In genomic region chr1:36159614-36160387, GRCh38 we compare ENCODE assay signal across 10 cellular contexts. TPM values are rescaled to one million over a fixed set of nuclear protein-coding genes. Genes with fewer than 3 reads are reported as not detected.
DNase-seq lines count a peak whose midpoint lies in the region; ATAC-seq and TF ChIP-seq lines count a peak whose summit lies in the region.
"Had no signal": no experiment of that assay in that cellular context is flagged by ENCODE, and none has a peak within 500 bp of the region (broad histone marks: within the 10 kb centered on the region; RNA-seq: fewer than 3 reads in every experiment).

No MANE protein-coding gene starts in this region.

- peaks cover 0 to 3% (median 0%) of the 10 kb centered on the region in 11 donors for H3K9me3 Mint-ChIP-seq in naive thymus-derived CD4-positive, alpha-beta T cell

- H3K4me3 Mint-ChIP-seq in naive thymus-derived CD4-positive, alpha-beta T cell: peak overlapping the region; percentile 79 to 92 (median 87)

- H3K27me3 Mint-ChIP-seq in naive thymus-derived CD4-positive, alpha-beta T cell: no peaks in the 10 kb centered on the region

- H3K4me1 ChIP-seq in breast epithelium: peaks cover 34 to 52% of the 10 kb centered on the region in 2 donors
- H3K4me1 ChIP-seq in naive thymus-derived CD4-positive, alpha-beta T cell (ENCODE audit: control insufficient read depth in 2 of 2, insufficient read depth in 2 of 2, low read length in 2 of 2): peaks cover 58 to 72% of the 10 kb centered on the region in 2 donors
- peaks cover 83% of the 10 kb centered on the region for H3K4me1 ChIP-seq in vagina

- H3K4me1 Mint-ChIP-seq in naive thymus-derived CD4-positive, alpha-beta T cell: peaks cover 50 to 76% (median 67%) of the 10 kb centered on the region in 7 donors

- H3K27ac ChIP-seq in breast epithelium (peak overlapping the region; percentile 93 to 99), vagina (peak overlapping the region; percentile 90)
- peak overlapping the region; percentile 94 for H3K27ac ChIP-seq in naive thymus-derived CD4-positive, alpha-beta T cell (ENCODE audit: low read depth, low read length)

- H3K9me3 ChIP-seq in breast epithelium (no peaks in the 10 kb centered on the region), vagina (no peaks in the 10 kb centered on the region)
- no peaks in the 10 kb centered on the region for H3K9me3 ChIP-seq in naive thymus-derived CD4-positive, alpha-beta T cell (ENCODE audit: control insufficient read depth in 2 of 3, low read length in 3 of 3)

- DNase-seq in Right ventricle myocardium superior: peak; percentile 35
- no peak for DNase-seq in left ventricle myocardium superior
- no peak for DNase-seq in breast epithelium (ENCODE audit: low spot score in 2 of 2)
- DNase-seq in naive thymus-derived CD4-positive, alpha-beta T cell: no peak
- DNase-seq in vagina (ENCODE audit: extremely low spot score in 2 of 2): no peak
- no peak for DNase-seq in sciatic nerve (ENCODE audit: low spot score)
- DNase-seq in lower leg skin (ENCODE audit: low spot score in 2 of 2): no peak
- DNase-seq: H7, NCI-H345 had no signal

- CTCF ChIA-PET in naive thymus-derived CD4-positive, alpha-beta T cell (lab: Charles Lee): interaction anchor here (0.6 to 4.8 kb wide), 8 partner anchors 9 to 201 kb away, joined by 3 to 72 read pairs (median 3); partner anchors contain the start of gene TRAPPC3

- ATAC-seq in Right ventricle myocardium superior (ENCODE audit: poor library complexity) (no peak), left ventricle myocardium superior (no peak), GM21717 (IDR thresholded peaks at IDR 0.05; ENCODE audit: unreplicated experiment) (no peak), sciatic nerve (no peak)
- ATAC-seq in naive thymus-derived CD4-positive, alpha-beta T cell: no peak

- intact Hi-C loops in Right ventricle myocardium superior (cut with DNase I) (loop anchor here (5.0 to 10.0 kb wide), 2 partner anchors 65 to 128 kb away; partner anchors contain the start of gene THRAP3), left ventricle myocardium superior (cut with micrococcal nuclease) (no loop called here), breast epithelium (cut with DNase I; ENCODE audit: low total_unique reads) (no loop called here), vagina (cut with DNase I) (loop anchor here (10.0 kb wide), 3 partner anchors 65 to 225 kb away; partner anchors contain the start of genes STK40 and THRAP3), sciatic nerve (cut with DNase I) (no loop called here), lower leg skin (cut with DNase I; ENCODE audit: low total_unique reads) (no loop called here)
- intact Hi-C loops in naive thymus-derived CD4-positive, alpha-beta T cell (cut with micrococcal nuclease): loop anchor here (5.0 to 10.0 kb wide), 5 partner anchors 128 to 1532 kb away; partner anchors contain the start of genes CDCA8 (in 1 of the 2), DNALI1 (in 1 of the 2), SNIP1 (in 1 of the 2) and ZC3H12A (in 1 of the 2)

- TF ChIP-seq POLR2A in breast epithelium (IDR thresholded peaks at IDR 0.05) (no peak), vagina (IDR thresholded peaks at IDR 0.05) (no peak), lower leg skin (IDR thresholded peaks at IDR 0.05) (no peak)

- 79 to 86% methylated on average over 9 to 10 of the region's 10 CpGs for WGBS in lower leg skin, 2 donors

- peaks cover 3 to 46% (median 5%) of the 10 kb centered on the region in 5 donors for H3K36me3 Mint-ChIP-seq in naive thymus-derived CD4-positive, alpha-beta T cell

- peak overlapping the region; percentile 92 to 99 (median 97) for H3K27ac Mint-ChIP-seq in naive thymus-derived CD4-positive, alpha-beta T cell

- POLR2A ChIA-PET in naive thymus-derived CD4-positive, alpha-beta T cell (lab: Charles Lee): interaction anchor here (0.8 to 12.8 kb wide), 12 partner anchors 7 to 1647 kb away, joined by 3 to 272 read pairs (median 8); partner anchors contain the start of genes ADPRS, C1orf122, MAP7D1 and THRAP3

- H3K27me3 ChIP-seq in breast epithelium (no peaks in the 10 kb centered on the region), vagina (no peaks in the 10 kb centered on the region)
- no peaks in the 10 kb centered on the region for H3K27me3 ChIP-seq in naive thymus-derived CD4-positive, alpha-beta T cell (ENCODE audit: control insufficient read depth in 2 of 2, insufficient read depth in 2 of 2, low read length in 2 of 2)

- H3K36me3 ChIP-seq in breast epithelium: no peaks in the 10 kb centered on the region
- H3K36me3 ChIP-seq in naive thymus-derived CD4-positive, alpha-beta T cell (ENCODE audit: control insufficient read depth in 2 of 3, insufficient read depth in 3 of 3, low read length in 3 of 3): peaks cover 0 to 9% (median 0%) of the 10 kb centered on the region in 3 experiments
- no peaks in the 10 kb centered on the region for H3K36me3 ChIP-seq in vagina

- H3K4me3 ChIP-seq in breast epithelium (peak overlapping the region in 1 of 3 donors; percentile 70), vagina (peak overlapping the region in 1 of 2 donors; percentile 56), lower leg skin (ENCODE audit: low read depth, poor library complexity, severe bottlenecking) (no peak overlapping the region)
- H3K4me3 ChIP-seq in naive thymus-derived CD4-positive, alpha-beta T cell (ENCODE audit: low read length): peak overlapping the region; percentile 59

- TF ChIP-seq CTCF in breast epithelium (IDR thresholded peaks at IDR 0.05) (no peak), vagina (IDR thresholded peaks at IDR 0.05) (no peak), lower leg skin (IDR thresholded peaks at IDR 0.05) (no peak)

RNA-seq across cellular contexts. Expression of gene MAP7D1, which starts 3.8 kb away (rescaled TPM):
- total RNA-seq in Right ventricle myocardium superior (390 TPM), left ventricle myocardium superior (385 TPM), breast epithelium (10 to 100 TPM; 67.4 to 78.0 (median 68.6) TPM), vagina (93.8 TPM), sciatic nerve (123 TPM), lower leg skin (100 to 1,000 TPM; 115 to 171 (median 153) TPM)
- total RNA-seq in naive thymus-derived CD4-positive, alpha-beta T cell: 100 to 1,000 TPM; 156 to 257 (median 235) TPM
- 10 to 100 TPM; 15.2 to 55.0 TPM for polyA plus RNA-seq in naive thymus-derived CD4-positive, alpha-beta T cell

RNA-seq across cellular contexts. Expression of gene TRAPPC3, which starts 10.5 kb away (rescaled TPM):
- total RNA-seq in Right ventricle myocardium superior (59.6 TPM), left ventricle myocardium superior (57.8 TPM), breast epithelium (100 to 1,000 TPM; 107 to 118 (median 116) TPM), vagina (52.1 TPM), sciatic nerve (46.8 TPM), lower leg skin (100 to 1,000 TPM in 2 of 4 donors, 10 to 100 TPM in 2; 78.3 to 113 (median 104) TPM)
- total RNA-seq in naive thymus-derived CD4-positive, alpha-beta T cell: 10 to 100 TPM; 32.1 to 60.5 (median 47.2) TPM
- 100 to 1,000 TPM in 1 of 2 donors, 10 to 100 TPM in 1; 98.6 to 110 TPM for polyA plus RNA-seq in naive thymus-derived CD4-positive, alpha-beta T cell

RNA-seq across cellular contexts. Expression of gene COL8A2, which starts 34.8 kb away (rescaled TPM):
- total RNA-seq in Right ventricle myocardium superior: 1.4 TPM
- total RNA-seq in left ventricle myocardium superior: 0.67 TPM
- 10 to 100 TPM in 2 of 3 donors, 1 to 10 TPM in 1; 3.4 to 20.6 (median 11.1) TPM for total RNA-seq in breast epithelium
- total RNA-seq in naive thymus-derived CD4-positive, alpha-beta T cell: 1 to 10 TPM in 1 of 5 experiments, under 1 TPM in 3, not detected in 1; 0.05 to 2.5 (median 0.20) TPM
- not detected for polyA plus RNA-seq in naive thymus-derived CD4-positive, alpha-beta T cell
- total RNA-seq in vagina: 6.4 TPM
- total RNA-seq in sciatic nerve: 47.3 TPM
- total RNA-seq in lower leg skin: 1 to 10 TPM; 4.8 to 9.8 (median 7.6) TPM

Comparison
In these comparisons a context has a peak if more than half of its experiments do, and no peak if none do; other contexts are left out.
1. intact Hi-C loops: an anchor here in Right ventricle myocardium superior (5.0 to 10.0 kb wide), naive thymus-derived CD4-positive, alpha-beta T cell (5.0 to 10.0 kb wide) and vagina (10.0 kb wide); none called in left ventricle myocardium superior, breast epithelium, sciatic nerve and lower leg skin.